17 cellular contexts compared by ENCODE assay signal in genomic region chr17:76050226-76051070, GRCh38. TPM values are rescaled to one million over a fixed set of nuclear protein-coding genes. Genes with fewer than 3 reads are reported as not detected.
DNase-seq lines count a peak whose midpoint lies in the region; ATAC-seq and TF ChIP-seq lines count a peak whose summit lies in the region.
"Had no signal": no experiment of that assay in that cellular context is flagged by ENCODE, and none has a peak within 500 bp of the region (broad histone marks: within the 10 kb centered on the region; RNA-seq: fewer than 3 reads in every experiment).

No MANE protein-coding gene starts in this region.

- H3K27me3 Mint-ChIP-seq in brain = no peaks in the 10 kb centered on the region

- H3K27ac ChIP-seq in heart right ventricle (no peak overlapping the region), upper lobe of left lung (peak overlapping the region; percentile 52 to 80 (median 70)), breast epithelium (peak overlapping the region in 1 of 2 donors; percentile 70)
- H3K27ac ChIP-seq: ovary had no signal

- peaks cover 3 to 100% (median 74%) of the 10 kb centered on the region in 9 donors for H3K36me3 ChIP-seq in heart right ventricle
- H3K36me3 ChIP-seq in mucosa of descending colon (ENCODE audit: low read depth) = peaks cover 8% of the 10 kb centered on the region
- peaks cover 30 to 96% (median 63%) of the 10 kb centered on the region in 4 donors for H3K36me3 ChIP-seq in upper lobe of left lung
- H3K36me3 ChIP-seq in breast epithelium = peaks cover 7% of the 10 kb centered on the region
- H3K36me3 ChIP-seq: ovary had no signal

- H3K4me1 Mint-ChIP-seq in brain = peaks cover 9% of the 10 kb centered on the region

- intact Hi-C loops in cardiac septum (cut with DNase I) = no loop called here
- intact Hi-C loops in heart right ventricle (cut with DNase I) = no loop called here
- intact Hi-C loops in mucosa of descending colon (cut with DNase I, micrococcal nuclease) = no loop called here
- intact Hi-C loops in breast epithelium (cut with DNase I; ENCODE audit: low total_unique reads) = no loop called here

- no peaks in the 10 kb centered on the region for H3K9me3 Mint-ChIP-seq in brain

- H3K4me1 ChIP-seq in heart right ventricle (peaks cover 0 to 3% (median 0%) of the 10 kb centered on the region in 9 donors), mucosa of descending colon (ENCODE audit: low read depth) (no peaks in the 10 kb centered on the region), upper lobe of left lung (peaks cover 0 to 20% (median 7%) of the 10 kb centered on the region in 4 donors), breast epithelium (no peaks in the 10 kb centered on the region)

- H3K27me3 ChIP-seq in heart right ventricle = no peaks in the 10 kb centered on the region
- H3K27me3 ChIP-seq in upper lobe of left lung = no peaks in the 10 kb centered on the region
- no peaks in the 10 kb centered on the region for H3K27me3 ChIP-seq in breast epithelium
- H3K27me3 ChIP-seq: ovary had no signal

- H3K9me3 ChIP-seq in heart right ventricle (no peaks in the 10 kb centered on the region), mucosa of descending colon (no peaks in the 10 kb centered on the region), upper lobe of left lung (no peaks in the 10 kb centered on the region), breast epithelium (no peaks in the 10 kb centered on the region)
- H3K9me3 ChIP-seq: ovary had no signal

- no peak for ATAC-seq in heart right ventricle
- peak; percentile 57 for ATAC-seq in mucosa of descending colon
- no peak for ATAC-seq in upper lobe of left lung (ENCODE audit: low FRiP score in 2 of 2)

- TF ChIP-seq CTCF in heart right ventricle (IDR thresholded peaks at IDR 0.05) (no peak), brain (conservative IDR thresholded peaks at IDR 0.05) (no peak), mucosa of descending colon (IDR thresholded peaks at IDR 0.05) (no peak), upper lobe of left lung (IDR thresholded peaks at IDR 0.05) (no peak), breast epithelium (IDR thresholded peaks at IDR 0.05) (no peak)

- no peak overlapping the region for H3K4me3 ChIP-seq in heart right ventricle
- no peak overlapping the region for H3K4me3 ChIP-seq in mucosa of descending colon
- H3K4me3 ChIP-seq in upper lobe of left lung = no peak overlapping the region
- H3K4me3 ChIP-seq in breast epithelium = no peak overlapping the region
- H3K4me3 ChIP-seq: ovary had no signal

- peak; percentile 15 for DNase-seq in cardiac septum (ENCODE audit: low spot score)
- no peak for DNase-seq in heart right ventricle
- no peak for DNase-seq in mucosa of descending colon
- peak in 1 of 2 donors; percentile 57 for DNase-seq in upper lobe of left lung
- DNase-seq in stimulated activated naive CD4-positive, alpha-beta T cell treated with Interleukin-2 at 50 U/mL for 16 hours (lab: John Stamatoyannopoulos, UW) = no peak
- no peak for DNase-seq in breast epithelium (ENCODE audit: low spot score in 2 of 2)
- DNase-seq in midbrain (lab: John Stamatoyannopoulos, UW) = no peak
- DNase-seq: anterior cingulate cortex; erythroblast; glutamatergic neuron; IMR-90; NCI-H1048; NCI-H2171; ovary; SHP77 treated with DMSO at 0.1 percent for 48 hours; stimulated activated naive CD4-positive, alpha-beta T cell had no signal

- TF ChIP-seq POLR2A in upper lobe of left lung (IDR thresholded peaks at IDR 0.05) (no peak), breast epithelium (IDR thresholded peaks at IDR 0.05) (no peak)

- no peak for TF ChIP-seq EP300 in upper lobe of left lung (IDR thresholded peaks at IDR 0.05)

- H3K4me3 Mint-ChIP-seq in brain = no peak overlapping the region

- WGBS in heart right ventricle, 2 donors = 94 to 96% methylated on average over 16 of the region's 16 CpGs
- 84 to 88% methylated on average over 13 to 16 of the region's 16 CpGs for WGBS in upper lobe of left lung, 2 donors

- H3K27ac Mint-ChIP-seq in brain = peak overlapping the region in 4 of 5 experiments; percentile 2 to 59 (median 44)

- peaks cover 76% of the 10 kb centered on the region for H3K36me3 Mint-ChIP-seq in brain

RNA-seq across cellular contexts. Expression of gene SRP68, which starts 21.9 kb away (rescaled TPM):
- total RNA-seq in cardiac septum (53.9 TPM), heart right ventricle (10 to 100 TPM; 53.6 to 69.7 (median 63.1) TPM), mucosa of descending colon (10 to 100 TPM; 47.3 to 86.6 (median 53.0) TPM), upper lobe of left lung (10 to 100 TPM; 41.8 to 68.2 (median 56.1) TPM), breast epithelium (10 to 100 TPM; 41.3 to 49.6 (median 48.3) TPM)
- polyA plus RNA-seq in heart right ventricle (10 to 100 TPM; 26.2 to 62.1 TPM), brain (ENCODE audit: insufficient read depth, low read depth, low replicate concordance) (83.8 TPM)

RNA-seq across cellular contexts. Expression of gene EVPL, which starts 23.3 kb away (rescaled TPM):
- total RNA-seq in cardiac septum (0.05 TPM), heart right ventricle (under 1 TPM in 4 of 10 donors, not detected in 6; 0.04 to 0.31 (median 0.05) TPM), mucosa of descending colon (10 to 100 TPM; 13.3 to 22.6 (median 16.3) TPM), upper lobe of left lung (100 to 1,000 TPM in 1 of 6 donors, 10 to 100 TPM in 5; 47.5 to 142 (median 63.4) TPM), breast epithelium (1 to 10 TPM; 1.6 to 8.0 (median 3.9) TPM)
- polyA plus RNA-seq in heart right ventricle (under 1 TPM; 0.04 to 0.07 TPM), brain (ENCODE audit: insufficient read depth, low read depth, low replicate concordance) (0.92 TPM)
- total RNA-seq: IMR-90 had no signal
- polyA plus RNA-seq: IMR-90 had no signal

RNA-seq across cellular contexts. Expression of gene GALR2, which starts 24.1 kb away (rescaled TPM):
- total RNA-seq in cardiac septum (not detected), heart right ventricle (not detected), mucosa of descending colon (1 to 10 TPM in 1 of 3 donors, not detected in 2; 4.2 TPM), upper lobe of left lung (under 1 TPM in 1 of 6 donors, not detected in 5; 0.61 TPM), breast epithelium (not detected)
- polyA plus RNA-seq in heart right ventricle (under 1 TPM in 1 of 2 donors, not detected in 1; 0.10 TPM), brain (ENCODE audit: insufficient read depth, low read depth, low replicate concordance) (not detected)
- total RNA-seq: IMR-90 had no signal
- polyA plus RNA-seq: ovary had no signal

RNA-seq across cellular contexts. Expression of gene ZACN, which starts 28.5 kb away (rescaled TPM):
- not detected for total RNA-seq in cardiac septum
- total RNA-seq in heart right ventricle = not detected
- 1 to 10 TPM; 1.1 to 1.6 TPM for polyA plus RNA-seq in heart right ventricle
- 0.24 TPM for polyA plus RNA-seq in brain (ENCODE audit: insufficient read depth, low read depth, low replicate concordance)
- total RNA-seq in mucosa of descending colon = 1 to 10 TPM in 1 of 3 donors, not detected in 2; 1.4 TPM
- not detected for total RNA-seq in upper lobe of left lung
- not detected for total RNA-seq in breast epithelium
- total RNA-seq: IMR-90 had no signal
- polyA plus RNA-seq: IMR-90 had no signal

RNA-seq across cellular contexts. Expression of gene CDK3, which starts 49.8 kb away (rescaled TPM):
- total RNA-seq in cardiac septum (2.7 TPM), heart right ventricle (1 to 10 TPM in 7 of 10 donors, under 1 TPM in 3; 0.52 to 2.2 (median 1.3) TPM), mucosa of descending colon (10 to 100 TPM in 2 of 3 donors, 1 to 10 TPM in 1; 7.9 to 16.8 (median 12.5) TPM), upper lobe of left lung (10 to 100 TPM in 1 of 6 donors, 1 to 10 TPM in 5; 3.0 to 15.7 (median 7.0) TPM), breast epithelium (10 to 100 TPM in 1 of 3 donors, 1 to 10 TPM in 2; 6.6 to 13.0 (median 9.5) TPM)
- polyA plus RNA-seq in heart right ventricle (10 to 100 TPM in 1 of 2 donors, 1 to 10 TPM in 1; 2.4 to 11.3 TPM), brain (ENCODE audit: insufficient read depth, low read depth, low replicate concordance) (3.3 TPM)

Comparison
In these comparisons a context has a peak if more than half of its experiments do, and no peak if none do; other contexts are left out.
1. H3K27ac ChIP-seq: peak in upper lobe of left lung (4 of 4); none in heart right ventricle (0 of 10).